Comparison of ENCODE assay signal across 1 cellular context in genomic region chr3:46573701-46574100, GRCh38.
TF ChIP-seq lines count a peak whose summit lies in the region.

No MANE protein-coding gene starts in this region.

TF ChIP-seq in H1, 55 proteins besides CTCF, POLR2A, EP300 and RAD21:
- TF ChIP-seq NRF1 (IDR thresholded peaks at IDR 0.05; ENCODE audit: low read depth, low read length): no peak
- TF ChIP-seq SIRT6 (IDR thresholded peaks at IDR 0.05; ENCODE audit: low read length): no peak
- no peak for TF ChIP-seq SRF (IDR thresholded peaks at IDR 0.05; ENCODE audit: low read depth, low read length)
- TF ChIP-seq JUND (IDR thresholded peaks at IDR 0.05; ENCODE audit: low read length): no peak
- no peak for TF ChIP-seq CHD1 (IDR thresholded peaks at IDR 0.05; ENCODE audit: low read depth, low read length)
- TF ChIP-seq SP2 (IDR thresholded peaks at IDR 0.05; ENCODE audit: low read length): no peak
- no peak for TF ChIP-seq HDAC6 (IDR thresholded peaks at IDR 0.05; ENCODE audit: low read depth, low read length)
- no peak for TF ChIP-seq SUZ12 (IDR thresholded peaks at IDR 0.05; ENCODE audit: low read length)
- no peak for TF ChIP-seq SAP30 (IDR thresholded peaks at IDR 0.05; ENCODE audit: insufficient read depth, insufficient replicate concordance, low read length)
- TF ChIP-seq YY1 (IDR thresholded peaks at IDR 0.05; ENCODE audit: low read depth, low read length): no peak
TF ChIP-seq in H1: peak in this region for 0.
